1 cellular context compared by ENCODE assay signal in the genomic region with DNA sequence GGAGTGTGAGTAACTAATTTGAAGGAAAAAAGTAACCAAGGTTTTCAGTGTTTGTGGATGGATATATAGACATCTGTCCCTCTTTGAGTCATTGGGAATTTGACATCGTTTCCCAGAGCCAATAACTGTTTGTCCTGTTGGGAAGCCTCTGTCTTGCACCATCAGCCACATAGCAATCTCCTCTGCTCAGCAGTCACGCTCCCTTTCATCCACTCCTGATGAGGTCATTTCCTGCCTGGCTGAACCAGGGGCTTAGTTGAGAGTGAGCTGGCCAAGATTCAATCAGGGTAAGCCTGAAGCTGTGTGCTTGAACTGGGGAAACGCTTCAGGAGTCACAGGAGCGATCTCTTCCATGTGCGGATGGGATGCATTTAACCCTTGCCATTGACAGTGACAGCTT.
TF ChIP-seq lines count a peak whose summit lies in the region.

No MANE protein-coding gene starts in this region.

TF ChIP-seq in IMR-90, 13 proteins besides CTCF, POLR2A, EP300 and RAD21 (continued from another document):
- TF ChIP-seq FOS (IDR thresholded peaks at IDR 0.05; ENCODE audit: low read depth, low read length), result 0 out of 2 replicates have a peak, but pooled peaks have one; percentile 36
- peak; percentile 96 for TF ChIP-seq CEBPB (IDR thresholded peaks at IDR 0.05; ENCODE audit: low read depth, low read length)
- TF ChIP-seq RCOR1 (IDR thresholded peaks at IDR 0.05; ENCODE audit: insufficient replicate concordance, low read length), result no peak
